22 cellular contexts compared by ENCODE assay signal in the genomic region with DNA sequence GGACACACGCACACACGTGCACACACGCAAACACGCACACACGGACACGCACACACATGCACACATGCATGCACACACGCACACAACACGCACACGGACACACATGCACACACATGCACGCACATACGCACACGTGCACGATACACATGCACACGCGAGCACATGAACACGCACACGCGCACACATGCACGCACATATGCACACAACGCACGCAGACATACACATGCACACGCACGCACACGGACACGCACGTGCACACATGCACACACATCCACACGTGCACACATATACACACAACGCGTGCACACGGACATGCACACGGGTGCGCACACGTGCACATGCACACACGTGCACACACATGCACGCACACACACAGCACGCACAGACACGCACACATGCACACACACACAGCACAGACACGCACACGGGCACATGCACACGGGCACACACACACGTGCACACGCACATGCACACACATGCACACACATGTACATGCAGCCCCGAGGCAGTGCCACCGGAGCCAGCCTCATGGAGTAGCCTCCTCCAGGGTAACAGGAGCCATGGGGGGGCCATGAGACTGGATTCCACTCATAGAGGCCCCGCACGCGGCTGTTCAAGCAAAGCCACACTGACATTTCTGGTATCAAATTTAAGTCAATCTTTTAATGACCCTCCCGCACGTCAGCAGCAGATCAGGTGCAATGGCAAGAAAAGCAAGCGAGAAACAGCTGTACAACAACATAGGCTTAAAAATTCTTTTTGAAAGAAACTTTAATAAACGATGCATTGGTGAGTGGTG. TPM values are rescaled to one million over a fixed set of nuclear protein-coding genes. Genes with fewer than 3 reads are reported as not detected.
"Had no signal": no experiment of that assay in that cellular context is flagged by ENCODE, and none has a peak within 500 bp of the region (broad histone marks: within the 10 kb centered on the region; RNA-seq: fewer than 3 reads in every experiment).

No MANE protein-coding gene starts in this region.

- H3K4me3 Mint-ChIP-seq: activated CD8-positive, alpha-beta memory T cell treated with anti-CD3 and anti-CD28 coated beads, Interleukin-2, amount 10 ng/mL, durations not matched to agents 7 days and 5 days; activated naive CD4-positive, alpha-beta T cell treated with anti-CD3 and anti-CD28 coated beads, Interleukin-2, amount 10 ng/mL, durations not matched to agents 7 days and 5 days; memory B cell; natural killer cell; stimulated activated naive CD8-positive, alpha-beta T cell treated with anti-CD3 and anti-CD28 coated beads, Interleukin-15, Interleukin-2, amounts not matched to agents 100 ng/mL and 50 ng/mL, for 24 hours; T-cell had no signal

- H3K4me1 Mint-ChIP-seq: activated CD8-positive, alpha-beta memory T cell treated with anti-CD3 and anti-CD28 coated beads, Interleukin-2, amount 10 ng/mL, durations not matched to agents 7 days and 5 days had no signal

- DNase-seq: activated CD4-positive, alpha-beta T cell treated with anti-CD3 and anti-CD28 coated beads, Interleukin-2, amount 50 U/mL, for 4 hours; activated CD4-positive, CD25-positive, alpha-beta regulatory T cell treated with anti-CD3 and anti-CD28 coated beads, Interleukin-2, amount 50 U/mL, for 72 hours; activated CD8-positive, alpha-beta memory T cell treated with anti-CD3 and anti-CD28 coated beads, Interleukin-2, amount 10 ng/mL, durations not matched to agents 7 days and 5 days; activated naive CD4-positive, alpha-beta T cell treated with anti-CD3 and anti-CD28 coated beads, Interleukin-2, amount 10 ng/mL, durations not matched to agents 7 days and 5 days; activated T-cell treated with anti-CD3 and anti-CD28 coated beads, Interleukin-2, amount 50 U/mL, for 1 hour; left lung; natural killer cell; stimulated activated CD4-positive, alpha-beta T cell treated with anti-CD3 and anti-CD28 coated beads, Interleukin-15, amount 100 ng/mL, for 24 hours; stimulated activated CD4-positive, alpha-beta T cell treated with anti-CD3 and anti-CD28 coated beads, Interleukin-4, amount 100 ng/mL, for 1 hour; T-cell; T1000 had no signal

- H3K36me3 ChIP-seq: left lung, right atrium auricular region, suprapubic skin, upper lobe of left lung had no signal

- H3K27ac ChIP-seq: epithelial cell of prostate, left lung, right atrium auricular region, skin epidermis, suprapubic skin, upper lobe of left lung had no signal

- H3K4me3 ChIP-seq: left lung, right atrium auricular region, skin epidermis, suprapubic skin, upper lobe of left lung had no signal

- H3K27me3 Mint-ChIP-seq: activated CD8-positive, alpha-beta memory T cell treated with anti-CD3 and anti-CD28 coated beads, Interleukin-2, amount 10 ng/mL, durations not matched to agents 7 days and 5 days; progenitor cell of endocrine pancreas; stimulated activated naive CD8-positive, alpha-beta T cell treated with anti-CD3 and anti-CD28 coated beads, Interleukin-15, Interleukin-2, amounts not matched to agents 100 ng/mL and 50 ng/mL, for 24 hours; T-cell had no signal

- FAIRE-seq: astrocyte, frontal cortex, keratinocyte had no signal

- H3K27ac Mint-ChIP-seq: activated CD8-positive, alpha-beta memory T cell treated with anti-CD3 and anti-CD28 coated beads, Interleukin-2, amount 10 ng/mL, durations not matched to agents 7 days and 5 days; activated naive CD4-positive, alpha-beta T cell treated with anti-CD3 and anti-CD28 coated beads, Interleukin-2, amount 10 ng/mL, durations not matched to agents 7 days and 5 days; memory B cell; natural killer cell; progenitor cell of endocrine pancreas; stimulated activated naive CD8-positive, alpha-beta T cell treated with anti-CD3 and anti-CD28 coated beads, Interleukin-15, Interleukin-2, amounts not matched to agents 100 ng/mL and 50 ng/mL, for 24 hours; T-cell had no signal

- ATAC-seq: activated CD8-positive, alpha-beta memory T cell treated with anti-CD3 and anti-CD28 coated beads, Interleukin-2, amount 10 ng/mL, durations not matched to agents 7 days and 5 days; left lung; natural killer cell; T-cell had no signal

- H3K9me3 Mint-ChIP-seq: memory B cell; natural killer cell; stimulated activated naive CD8-positive, alpha-beta T cell treated with anti-CD3 and anti-CD28 coated beads, Interleukin-15, Interleukin-2, amounts not matched to agents 100 ng/mL and 50 ng/mL, for 24 hours; T-cell had no signal

- H3K36me3 Mint-ChIP-seq: activated CD8-positive, alpha-beta memory T cell treated with anti-CD3 and anti-CD28 coated beads, Interleukin-2, amount 10 ng/mL, durations not matched to agents 7 days and 5 days; activated naive CD4-positive, alpha-beta T cell treated with anti-CD3 and anti-CD28 coated beads, Interleukin-2, amount 10 ng/mL, durations not matched to agents 7 days and 5 days; natural killer cell; T-cell had no signal

- H3K9me3 ChIP-seq: left lung, right atrium auricular region, suprapubic skin, upper lobe of left lung had no signal

- H3K27me3 ChIP-seq: right atrium auricular region, suprapubic skin, upper lobe of left lung had no signal

RNA-seq across cellular contexts. Expression of gene GPER1, which starts 17.2 kb away (rescaled TPM):
- total RNA-seq: activated CD8-positive, alpha-beta memory T cell treated with anti-CD3 and anti-CD28 coated beads, Interleukin-2, amount 10 ng/mL, durations not matched to agents 7 days and 5 days had no signal
